In the genomic region with DNA sequence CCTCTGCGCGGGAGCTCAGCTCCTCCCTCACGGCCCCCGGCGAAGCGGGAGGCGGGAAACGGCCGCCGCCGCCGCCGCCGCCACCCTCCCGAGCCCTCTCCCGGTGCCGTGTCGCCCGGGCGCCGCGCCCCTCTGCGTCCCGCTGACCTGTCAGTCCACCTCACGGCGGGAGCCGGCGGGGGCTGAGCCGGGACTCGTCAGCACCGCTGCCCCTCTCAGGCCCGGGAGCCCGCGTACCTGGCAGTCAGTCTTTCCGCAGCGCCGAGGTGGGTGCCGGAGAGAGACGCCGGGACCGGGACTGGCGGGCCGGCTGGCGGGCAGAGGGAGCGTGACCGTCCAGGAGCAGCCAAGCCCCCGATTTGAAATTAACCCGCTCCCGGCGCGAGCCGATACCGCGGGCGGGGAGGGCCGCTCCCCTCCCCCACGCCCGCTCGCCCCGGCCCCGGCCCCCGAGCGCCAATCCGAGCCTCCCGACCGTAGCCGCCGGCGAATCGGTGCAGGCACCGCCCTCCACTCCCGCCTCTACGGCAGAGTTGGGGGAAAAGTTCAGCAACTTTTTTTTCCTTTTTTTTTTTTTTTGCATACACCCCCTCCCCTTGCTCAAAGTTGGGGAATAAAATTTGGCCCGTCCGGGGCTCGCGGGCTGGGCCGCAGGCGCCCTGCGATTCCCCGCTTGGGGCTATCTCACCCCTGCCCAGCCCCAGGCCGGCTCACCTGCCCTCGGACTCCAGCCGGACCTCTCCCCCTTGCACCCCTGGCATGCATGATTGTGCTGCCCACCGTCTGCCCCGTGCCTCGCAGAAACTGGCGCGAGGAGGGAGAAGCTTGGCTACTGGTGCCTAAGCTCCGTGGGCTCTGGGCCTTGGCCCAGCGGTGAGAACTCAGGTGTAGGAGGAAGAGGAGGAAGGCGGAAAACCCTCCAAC, we compare ENCODE assay signal across 7 cellular contexts. TPM values are rescaled to one million over a fixed set of nuclear protein-coding genes. Genes with fewer than 3 reads are reported as not detected.
A peak's percentile ranks its signal among the peaks of the same experiment; 100 is the strongest.
DNase-seq lines count a peak whose midpoint lies in the region; ATAC-seq, FAIRE-seq and TF ChIP-seq lines count a peak whose summit lies in the region.

No MANE protein-coding gene starts in this region.

- peak overlapping the region; percentile 98 for H3K4me3 Mint-ChIP-seq in activated CD4-positive, alpha-beta T cell treated with anti-CD3 and anti-CD28 coated beads, Interleukin-2, amount 10 ng/mL, durations not matched to agents 7 days and 5 days

- FAIRE-seq in GM12891 (lab: Jason Lieb, UNC), result no peak

- intact Hi-C loops in prostate gland (cut with DNase I), result no loop called here

- peaks cover 6% of the 10 kb centered on the region for H3K27me3 ChIP-seq in prostate gland (replicated peaks; ENCODE audit: insufficient read depth)

- no peaks in the 10 kb centered on the region for H3K4me1 ChIP-seq in prostate gland (replicated peaks)

- H3K4me1 Mint-ChIP-seq in activated CD4-positive, alpha-beta T cell treated with anti-CD3 and anti-CD28 coated beads, Interleukin-2, amount 10 ng/mL, durations not matched to agents 7 days and 5 days, result peaks cover 44% of the 10 kb centered on the region

- peak overlapping the region; percentile 44 to 54 for H3K4me3 ChIP-seq in prostate gland

- H3K27ac ChIP-seq in prostate gland, result no peak overlapping the region

- CTCF ChIA-PET in activated CD4-positive, alpha-beta T cell treated with anti-CD3 and anti-CD28 coated beads, Interleukin-2, amount 10 ng/mL, durations not matched to agents 7 days and 5 days (lab: Charles Lee), result interaction anchor here (0.7 to 1.1 kb wide), 3 partner anchors 9 to 171 kb away, joined by 3 to 5 read pairs (median 5); no protein-coding TSS in a partner anchor

- POLR2A ChIA-PET in activated CD4-positive, alpha-beta T cell treated with anti-CD3 and anti-CD28 coated beads, Interleukin-2, amount 10 ng/mL, durations not matched to agents 7 days and 5 days (lab: Charles Lee), result interaction anchor here (1.1 kb wide), 1 partner anchor 19 kb away, joined by 3 read pairs; no protein-coding TSS in a partner anchor

- WGBS in prostate gland, result under 1% methylated on average over 58 of the region's 92 CpGs

- no peaks in the 10 kb centered on the region for H3K9me3 ChIP-seq in prostate gland

- peak; percentile 56 for ATAC-seq in GM21528 (IDR thresholded peaks at IDR 0.05; ENCODE audit: low FRiP score, unreplicated experiment)

- H3K27me3 Mint-ChIP-seq in activated CD4-positive, alpha-beta T cell treated with anti-CD3 and anti-CD28 coated beads, Interleukin-2, amount 10 ng/mL, durations not matched to agents 7 days and 5 days, result peaks cover 15% of the 10 kb centered on the region

- TF ChIP-seq POLR2A in GM12891 (IDR thresholded peaks at IDR 0.05; ENCODE audit: low read depth, low read length) (no peak), prostate gland (IDR thresholded peaks at IDR 0.05) (no peak)

- peak overlapping the region; percentile 92 for H3K27ac Mint-ChIP-seq in activated CD4-positive, alpha-beta T cell treated with anti-CD3 and anti-CD28 coated beads, Interleukin-2, amount 10 ng/mL, durations not matched to agents 7 days and 5 days

- peaks cover 39% of the 10 kb centered on the region for H3K36me3 Mint-ChIP-seq in activated CD4-positive, alpha-beta T cell treated with anti-CD3 and anti-CD28 coated beads, Interleukin-2, amount 10 ng/mL, durations not matched to agents 7 days and 5 days (ENCODE audit: low read depth)

- no peaks in the 10 kb centered on the region for H3K9me3 Mint-ChIP-seq in activated CD4-positive, alpha-beta T cell treated with anti-CD3 and anti-CD28 coated beads, Interleukin-2, amount 10 ng/mL, durations not matched to agents 7 days and 5 days

- TF ChIP-seq CTCF in prostate gland (IDR thresholded peaks at IDR 0.05), result no peak

- DNase-seq in GM12891 (ENCODE audit: insufficient read length, low spot score) (peak; percentile 70), HUDEP-2 (lab: John Stamatoyannopoulos, UW; ENCODE audit: unreplicated experiment in 76 of 76) (peak in 55 of 76 experiments; percentile 8 to 85 (median 41)), germinal center (ENCODE audit: low spot score) (peak; percentile 85), prostate gland (ENCODE audit: low spot score) (no peak), NCI-H1417 treated with DMSO at 0.1 percent for 48 hours (lab: John Stamatoyannopoulos, UW) (no peak)
- DNase-seq in activated CD4-positive, alpha-beta T cell treated with anti-CD3 and anti-CD28 coated beads, Interleukin-2, amount 10 ng/mL, durations not matched to agents 7 days and 5 days, result peak; percentile 73

- no peaks in the 10 kb centered on the region for H3K36me3 ChIP-seq in prostate gland

TF ChIP-seq in GM12891, 5 proteins besides CTCF, POLR2A, EP300 and RAD21:
- TF ChIP-seq POLR2AphosphoS5 (IDR thresholded peaks at IDR 0.05; ENCODE audit: low read depth, low read length) (no peak), POU2F2 (IDR thresholded peaks at IDR 0.05; ENCODE audit: low read depth, low read length) (no peak), TAF1 (IDR thresholded peaks at IDR 0.05; ENCODE audit: low read depth, low read length) (no peak), PAX5 (IDR thresholded peaks at IDR 0.05; ENCODE audit: insufficient read depth, low read length, severe bottlenecking) (no peak), SPI1 (IDR thresholded peaks at IDR 0.05; ENCODE audit: low read depth, low read length) (no peak)

RNA-seq across cellular contexts. Expression of gene E2F8, which starts 0.8 kb away (rescaled TPM):
- polyA plus RNA-seq in GM12891 (2012; ENCODE audit: low read depth, missing spikeins), result 4.0 TPM
- 10 to 100 TPM; 53.3 to 59.7 TPM for total RNA-seq in activated CD4-positive, alpha-beta T cell treated with anti-CD3 and anti-CD28 coated beads, Interleukin-2, amount 10 ng/mL, durations not matched to agents 7 days and 5 days
- under 1 TPM; 0.46 to 0.57 TPM for total RNA-seq in prostate gland

RNA-seq across cellular contexts. Expression of gene CSRP3, which starts 39.7 kb away (rescaled TPM):
- polyA plus RNA-seq in GM12891 (2012; ENCODE audit: low read depth, missing spikeins), result not detected
- not detected for total RNA-seq in activated CD4-positive, alpha-beta T cell treated with anti-CD3 and anti-CD28 coated beads, Interleukin-2, amount 10 ng/mL, durations not matched to agents 7 days and 5 days
- total RNA-seq in prostate gland, result 1 to 10 TPM in 1 of 2 donors, not detected in 1; 2.7 TPM

Comparison
In these comparisons a context has a peak if more than half of its experiments do, and no peak if none do; other contexts are left out.
1. DNase-seq: peak in GM12891 (single experiment), HUDEP-2 (55 of 76), activated CD4-positive, alpha-beta T cell treated with anti-CD3 and anti-CD28 coated beads, Interleukin-2, amount 10 ng/mL, durations not matched to agents 7 days and 5 days (single experiment) and germinal center (single experiment); none in prostate gland (single experiment) and NCI-H1417 treated with DMSO at 0.1 percent for 48 hours (single experiment).
2. RNA of gene E2F8, which starts 0.8 kb away (total RNA-seq): 53.3 to 59.7 TPM in activated CD4-positive, alpha-beta T cell treated with anti-CD3 and anti-CD28 coated beads, Interleukin-2, amount 10 ng/mL, durations not matched to agents 7 days and 5 days; 0.46 to 0.57 TPM in prostate gland; every median in the first group is over 10 times any median in the second.